Comparison of ENCODE assay signal across 9 cellular contexts in genomic region chr12:101634724-101635123, GRCh38. TPM values are rescaled to one million over a fixed set of nuclear protein-coding genes. Genes with fewer than 3 reads are reported as not detected.
DNase-seq lines count a peak whose midpoint lies in the region; ATAC-seq and TF ChIP-seq lines count a peak whose summit lies in the region.
"Had no signal": no experiment of that assay in that cellular context is flagged by ENCODE, and none has a peak within 500 bp of the region (broad histone marks: within the 10 kb centered on the region; RNA-seq: fewer than 3 reads in every experiment).

No MANE protein-coding gene starts in this region.

- no peak overlapping the region for H3K4me3 Mint-ChIP-seq in activated CD8-positive, alpha-beta T cell treated with anti-CD3 and anti-CD28 coated beads for 36 hours
- H3K4me3 Mint-ChIP-seq in activated CD8-positive, alpha-beta T cell treated with anti-CD3 and anti-CD28 coated beads, Interleukin-2, amount 10 ng/mL, durations not matched to agents 7 days and 5 days: no peak overlapping the region
- H3K4me3 Mint-ChIP-seq in stimulated activated naive CD8-positive, alpha-beta T cell treated with anti-CD3 and anti-CD28 coated beads, Interleukin-15, Interleukin-2, amounts not matched to agents 100 ng/mL and 50 ng/mL, for 24 hours: no peak overlapping the region

- no peak for TF ChIP-seq CTCF in activated CD8-positive, alpha-beta T cell treated with anti-CD3 and anti-CD28 coated beads for 36 hours (IDR thresholded peaks at IDR 0.05)

- peak; percentile 42 for ATAC-seq in activated CD8-positive, alpha-beta T cell treated with anti-CD3 and anti-CD28 coated beads for 36 hours
- ATAC-seq in activated CD8-positive, alpha-beta T cell treated with anti-CD3 and anti-CD28 coated beads, Interleukin-2, amount 10 ng/mL, durations not matched to agents 7 days and 5 days: no peak
- ATAC-seq in HG02642 (IDR thresholded peaks at IDR 0.05; ENCODE audit: poor library complexity, unreplicated experiment) (peak; percentile 93), HG03571 (IDR thresholded peaks at IDR 0.05; ENCODE audit: unreplicated experiment) (peak; percentile 96), left cardiac atrium (no peak)

- H3K27me3 Mint-ChIP-seq in activated CD8-positive, alpha-beta T cell treated with anti-CD3 and anti-CD28 coated beads for 36 hours: no peaks in the 10 kb centered on the region
- peaks cover 3% of the 10 kb centered on the region for H3K27me3 Mint-ChIP-seq in activated CD8-positive, alpha-beta T cell treated with anti-CD3 and anti-CD28 coated beads, Interleukin-2, amount 10 ng/mL, durations not matched to agents 7 days and 5 days (ENCODE audit: low read depth)
- H3K27me3 Mint-ChIP-seq in stimulated activated naive CD8-positive, alpha-beta T cell treated with anti-CD3 and anti-CD28 coated beads, Interleukin-15, Interleukin-2, amounts not matched to agents 100 ng/mL and 50 ng/mL, for 24 hours: no peaks in the 10 kb centered on the region

- DNase-seq in activated CD8-positive, alpha-beta T cell treated with anti-CD3 and anti-CD28 coated beads for 36 hours: no peak
- DNase-seq in activated CD8-positive, alpha-beta T cell treated with anti-CD3 and anti-CD28 coated beads, Interleukin-2, amount 10 ng/mL, durations not matched to agents 7 days and 5 days: no peak
- DNase-seq in left cardiac atrium (no peak), HK-2 (ENCODE audit: unreplicated experiment) (no peak)
- DNase-seq in stimulated activated CD8-positive, alpha-beta memory T cell treated with anti-CD3 and anti-CD28 coated beads, Interleukin-4, amount 100 ng/mL, for 48 hours: no peak

- POLR2A ChIA-PET in activated CD8-positive, alpha-beta T cell treated with anti-CD3 and anti-CD28 coated beads for 36 hours (lab: Charles Lee): no interaction called here
- POLR2A ChIA-PET in activated CD8-positive, alpha-beta T cell treated with anti-CD3 and anti-CD28 coated beads, Interleukin-2, amount 10 ng/mL, durations not matched to agents 7 days and 5 days (lab: Charles Lee): no interaction called here

- H3K36me3 Mint-ChIP-seq in activated CD8-positive, alpha-beta T cell treated with anti-CD3 and anti-CD28 coated beads for 36 hours (ENCODE audit: low read depth): no peaks in the 10 kb centered on the region
- H3K36me3 Mint-ChIP-seq in activated CD8-positive, alpha-beta T cell treated with anti-CD3 and anti-CD28 coated beads, Interleukin-2, amount 10 ng/mL, durations not matched to agents 7 days and 5 days (ENCODE audit: low read depth): no peaks in the 10 kb centered on the region
- no peaks in the 10 kb centered on the region for H3K36me3 Mint-ChIP-seq in stimulated activated naive CD8-positive, alpha-beta T cell treated with anti-CD3 and anti-CD28 coated beads, Interleukin-15, Interleukin-2, amounts not matched to agents 100 ng/mL and 50 ng/mL, for 24 hours (ENCODE audit: low read depth)

- H3K4me1 Mint-ChIP-seq in activated CD8-positive, alpha-beta T cell treated with anti-CD3 and anti-CD28 coated beads for 36 hours (ENCODE audit: low read depth): peaks cover 13% of the 10 kb centered on the region
- peaks cover 8% of the 10 kb centered on the region for H3K4me1 Mint-ChIP-seq in activated CD8-positive, alpha-beta T cell treated with anti-CD3 and anti-CD28 coated beads, Interleukin-2, amount 10 ng/mL, durations not matched to agents 7 days and 5 days (ENCODE audit: low read depth)
- peaks cover 20% of the 10 kb centered on the region for H3K4me1 Mint-ChIP-seq in stimulated activated naive CD8-positive, alpha-beta T cell treated with anti-CD3 and anti-CD28 coated beads, Interleukin-15, Interleukin-2, amounts not matched to agents 100 ng/mL and 50 ng/mL, for 24 hours (ENCODE audit: low read depth)

- CTCF ChIA-PET in activated CD8-positive, alpha-beta T cell treated with anti-CD3 and anti-CD28 coated beads for 36 hours (lab: Charles Lee): no interaction called here
- CTCF ChIA-PET in activated CD8-positive, alpha-beta T cell treated with anti-CD3 and anti-CD28 coated beads, Interleukin-2, amount 10 ng/mL, durations not matched to agents 7 days and 5 days (lab: Charles Lee): no interaction called here

- H3K27ac Mint-ChIP-seq in activated CD8-positive, alpha-beta T cell treated with anti-CD3 and anti-CD28 coated beads for 36 hours: no peak overlapping the region
- H3K27ac Mint-ChIP-seq in activated CD8-positive, alpha-beta T cell treated with anti-CD3 and anti-CD28 coated beads, Interleukin-2, amount 10 ng/mL, durations not matched to agents 7 days and 5 days: no peak overlapping the region
- peak overlapping the region; percentile 23 for H3K27ac Mint-ChIP-seq in stimulated activated naive CD8-positive, alpha-beta T cell treated with anti-CD3 and anti-CD28 coated beads, Interleukin-15, Interleukin-2, amounts not matched to agents 100 ng/mL and 50 ng/mL, for 24 hours

- no peaks in the 10 kb centered on the region for H3K9me3 Mint-ChIP-seq in activated CD8-positive, alpha-beta T cell treated with anti-CD3 and anti-CD28 coated beads for 36 hours
- no peaks in the 10 kb centered on the region for H3K9me3 Mint-ChIP-seq in activated CD8-positive, alpha-beta T cell treated with anti-CD3 and anti-CD28 coated beads, Interleukin-2, amount 10 ng/mL, durations not matched to agents 7 days and 5 days (ENCODE audit: insufficient read depth)
- H3K9me3 Mint-ChIP-seq in stimulated activated naive CD8-positive, alpha-beta T cell treated with anti-CD3 and anti-CD28 coated beads, Interleukin-15, Interleukin-2, amounts not matched to agents 100 ng/mL and 50 ng/mL, for 24 hours: no peaks in the 10 kb centered on the region

- intact Hi-C loops in activated CD8-positive, alpha-beta T cell treated with anti-CD3 and anti-CD28 coated beads for 36 hours (cut with micrococcal nuclease): no loop called here
- intact Hi-C loops in left cardiac atrium (cut with DNase I): no loop called here

RNA-seq across cellular contexts. Expression of gene MYBPC1, which starts 40.0 kb away (rescaled TPM):
- not detected for total RNA-seq in activated CD8-positive, alpha-beta T cell treated with anti-CD3 and anti-CD28 coated beads for 36 hours
- total RNA-seq in activated CD8-positive, alpha-beta T cell treated with anti-CD3 and anti-CD28 coated beads, Interleukin-2, amount 10 ng/mL, durations not matched to agents 7 days and 5 days: not detected
- 10 to 100 TPM in 1 of 2 donors, 1 to 10 TPM in 1; 5.6 to 10.2 TPM for total RNA-seq in left cardiac atrium
- total RNA-seq: T-helper 2 cell treated with Interferon-gamma antibody and Interleukin-4, amounts not matched to agents 100 ng/mL and 5 ng/mL, for 36 hours had no signal

Comparison
In these comparisons a context has a peak if more than half of its experiments do, and no peak if none do; other contexts are left out.
1. ATAC-seq: peak in activated CD8-positive, alpha-beta T cell treated with anti-CD3 and anti-CD28 coated beads for 36 hours (single experiment), HG02642 (single experiment) and HG03571 (single experiment); none in activated CD8-positive, alpha-beta T cell treated with anti-CD3 and anti-CD28 coated beads, Interleukin-2, amount 10 ng/mL, durations not matched to agents 7 days and 5 days (single experiment) and left cardiac atrium (0 of 2).
2. RNA of gene MYBPC1, which starts 40.0 kb away (total RNA-seq): 5.6 to 10.2 TPM in left cardiac atrium; not detected in activated CD8-positive, alpha-beta T cell treated with anti-CD3 and anti-CD28 coated beads for 36 hours and not detected in activated CD8-positive, alpha-beta T cell treated with anti-CD3 and anti-CD28 coated beads, Interleukin-2, amount 10 ng/mL, durations not matched to agents 7 days and 5 days; every median in the first group is over 4 times any median in the second.